In the genomic region with DNA sequence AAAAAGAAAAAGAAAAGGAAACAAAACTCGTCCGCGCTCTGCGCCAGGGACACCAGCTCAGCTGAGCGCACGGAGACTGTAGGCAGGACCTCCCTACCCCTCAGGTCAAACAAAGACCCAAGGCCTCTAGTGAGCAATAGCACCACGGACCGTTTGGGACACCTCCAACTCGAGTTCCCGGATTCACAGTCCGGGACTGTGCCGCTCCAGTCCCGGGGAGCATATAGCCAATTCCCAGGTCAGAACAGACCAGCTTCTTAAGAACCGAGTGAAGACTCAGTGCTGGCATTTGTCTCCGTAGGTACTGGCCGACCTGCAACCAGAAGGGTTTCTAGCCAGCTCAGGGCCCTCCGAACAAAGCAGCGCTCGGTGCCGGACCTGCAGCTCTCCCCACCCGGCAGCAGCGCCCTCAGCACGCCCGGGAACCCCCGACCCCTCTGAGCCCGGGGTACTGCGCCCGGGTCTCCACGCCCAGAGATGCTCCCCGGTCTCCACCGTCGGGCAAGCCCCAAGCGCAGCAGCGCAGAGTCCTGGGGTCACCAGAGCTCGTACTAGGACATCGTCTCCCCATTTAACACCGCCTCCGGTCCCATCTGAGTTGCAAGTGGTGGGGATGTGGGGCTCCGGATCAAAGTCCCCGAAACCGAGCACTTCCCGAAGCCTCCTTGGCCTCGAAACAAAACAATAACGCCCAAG, we compare ENCODE assay signal across 8 cellular contexts.
DNase-seq lines count a peak whose midpoint lies in the region; ATAC-seq and TF ChIP-seq lines count a peak whose summit lies in the region.

No MANE protein-coding gene starts in this region.

- H3K27me3 Mint-ChIP-seq in activated naive CD4-positive, alpha-beta T cell treated with anti-CD3 and anti-CD28 coated beads, Interleukin-2, amount 50 U/mL, for 24 hours: no peaks in the 10 kb centered on the region

- no peak for TF ChIP-seq CTCF in neutrophil (IDR thresholded peaks at IDR 0.05)

- H3K9me3 Mint-ChIP-seq in activated naive CD4-positive, alpha-beta T cell treated with anti-CD3 and anti-CD28 coated beads, Interleukin-2, amount 50 U/mL, for 24 hours: no peaks in the 10 kb centered on the region

- intact Hi-C loops in head of caudate nucleus (cut with DNase I): loop anchor here (5.0 to 10.0 kb wide), 4 partner anchors 67 to 317 kb away; a partner anchor contains a TSS

- H3K9me3 ChIP-seq in neutrophil: no peaks in the 10 kb centered on the region

- peaks cover 19 to 25% of the 10 kb centered on the region in 2 experiments for H3K4me1 ChIP-seq in neutrophil (ENCODE audit: control insufficient read depth in 1 of 2, insufficient read depth in 1 of 2, low read depth in 1 of 2, low read length in 1 of 2)

- DNase-seq in NCI-H1417 (lab: John Stamatoyannopoulos, UW) (peak; percentile 3 to 89 (median 84)), NCI-H1417 treated with DMSO at 0.1 percent for 48 hours (lab: John Stamatoyannopoulos, UW) (no peak), NCI-H69 (lab: John Stamatoyannopoulos, UW) (peak; percentile 67), head of caudate nucleus (peak in 37 of 42 donors; percentile 21 to 76 (median 44)), SHP77 (lab: John Stamatoyannopoulos, UW) (no peak)

- peak overlapping the region; percentile 91 to 94 for H3K4me3 ChIP-seq in neutrophil (ENCODE audit: low read depth in 1 of 2, low read length in 1 of 2)

- H3K27ac Mint-ChIP-seq in activated naive CD4-positive, alpha-beta T cell treated with anti-CD3 and anti-CD28 coated beads, Interleukin-2, amount 50 U/mL, for 24 hours: no peak overlapping the region

- peaks cover 30% of the 10 kb centered on the region for H3K4me1 Mint-ChIP-seq in activated naive CD4-positive, alpha-beta T cell treated with anti-CD3 and anti-CD28 coated beads, Interleukin-2, amount 50 U/mL, for 24 hours

- peaks cover 6% of the 10 kb centered on the region for H3K36me3 ChIP-seq in neutrophil

- H3K27ac ChIP-seq in neutrophil: peak overlapping the region; percentile 92

- ATAC-seq in GM19328 (IDR thresholded peaks at IDR 0.05; ENCODE audit: unreplicated experiment): no peak

- no peaks in the 10 kb centered on the region for H3K27me3 ChIP-seq in neutrophil

- H3K36me3 Mint-ChIP-seq in activated naive CD4-positive, alpha-beta T cell treated with anti-CD3 and anti-CD28 coated beads, Interleukin-2, amount 50 U/mL, for 24 hours: no peaks in the 10 kb centered on the region

- peak overlapping the region; percentile 93 for H3K4me3 Mint-ChIP-seq in activated naive CD4-positive, alpha-beta T cell treated with anti-CD3 and anti-CD28 coated beads, Interleukin-2, amount 50 U/mL, for 24 hours

Comparison
In these comparisons a context has a peak if more than half of its experiments do, and no peak if none do; other contexts are left out.
1. DNase-seq: peak in NCI-H1417 (3 of 3), NCI-H69 (single experiment) and head of caudate nucleus (37 of 42); none in NCI-H1417 treated with DMSO at 0.1 percent for 48 hours (single experiment) and SHP77 (0 of 2).